ENCODE assay signal across 31 cellular contexts in genomic region chr7:122423591-122423990, GRCh38.
"Had no signal": no experiment of that assay in that cellular context is flagged by ENCODE, and none has a peak within 500 bp of the region (broad histone marks: within the 10 kb centered on the region; RNA-seq: fewer than 3 reads in every experiment).

No MANE protein-coding gene starts in this region.

- H3K9me3 ChIP-seq: ascending aorta, colonic mucosa, stomach, suprapubic skin, tibial artery had no signal

- H3K4me1 Mint-ChIP-seq: activated CD4-positive, alpha-beta T cell treated with anti-CD3 and anti-CD28 coated beads, Interleukin-2, amount 10 ng/mL, durations not matched to agents 24 days and 14 days; activated naive CD8-positive, alpha-beta T cell treated with anti-CD3 and anti-CD28 coated beads, Interleukin-2, amount 10 ng/mL, durations not matched to agents 7 days and 5 days; naive thymus-derived CD8-positive, alpha-beta T cell; stimulated activated naive B cell treated with anti-CD40 and anti-IgM and Interleukin-4, amounts not matched to agents 10 μg/mL and 1 μg/mL and 100 μg/mL, for 72 hours; T-helper 17 cell had no signal

- H3K4me3 ChIP-seq: ascending aorta, colonic mucosa, stomach, suprapubic skin, tibial artery had no signal

- H3K9me3 Mint-ChIP-seq: activated CD4-positive, alpha-beta T cell treated with anti-CD3 and anti-CD28 coated beads, Interleukin-2, amount 10 ng/mL, durations not matched to agents 24 days and 14 days; activated T-helper 1 cell treated with anti-CD3 and anti-CD28 coated beads, Interleukin-12 subunit alpha, Interleukin-12 subunit beta, Interleukin-2, Interleukin-4 antibody, amounts not matched to agents 30 ng/mL and 10 ng/mL and 1 ng/mL, durations not matched to agents 14 hours and 24 hours and 36 hours; stimulated activated naive B cell treated with anti-CD40 and anti-IgM and Interleukin-4, amounts not matched to agents 10 μg/mL and 1 μg/mL and 100 μg/mL, for 72 hours had no signal

- H3K27ac ChIP-seq: ascending aorta, brain microvascular endothelial cell, colonic mucosa, stomach, suprapubic skin, tibial artery, WERI-Rb-1 had no signal

- H3K36me3 ChIP-seq: ascending aorta, brain microvascular endothelial cell, colonic mucosa, stomach, suprapubic skin, tibial artery, WERI-Rb-1 had no signal

- H3K36me3 Mint-ChIP-seq: activated CD4-positive, alpha-beta memory T cell treated with anti-CD3 and anti-CD28 coated beads for 36 hours; activated naive CD8-positive, alpha-beta T cell treated with anti-CD3 and anti-CD28 coated beads, Interleukin-2, amount 10 ng/mL, durations not matched to agents 7 days and 5 days; naive thymus-derived CD8-positive, alpha-beta T cell; stimulated activated naive B cell treated with anti-CD40 and anti-IgM and Interleukin-4, amounts not matched to agents 10 μg/mL and 1 μg/mL and 100 μg/mL, for 72 hours had no signal

- H3K27me3 Mint-ChIP-seq: activated CD4-positive, alpha-beta memory T cell treated with anti-CD3 and anti-CD28 coated beads for 36 hours; activated CD4-positive, alpha-beta T cell treated with anti-CD3 and anti-CD28 coated beads, Interleukin-2, amount 10 ng/mL, durations not matched to agents 24 days and 14 days; activated naive CD8-positive, alpha-beta T cell treated with anti-CD3 and anti-CD28 coated beads, Interleukin-2, amount 10 ng/mL, durations not matched to agents 7 days and 5 days; naive thymus-derived CD8-positive, alpha-beta T cell; stimulated activated naive B cell treated with anti-CD40 and anti-IgM and Interleukin-4, amounts not matched to agents 10 μg/mL and 1 μg/mL and 100 μg/mL, for 72 hours; T-helper 17 cell had no signal

- FAIRE-seq: keratinocyte had no signal

- DNase-seq: activated CD4-positive, alpha-beta memory T cell treated with anti-CD3 and anti-CD28 coated beads for 36 hours; activated CD4-positive, alpha-beta T cell treated with anti-CD3 and anti-CD28 coated beads, Interleukin-2, amount 10 ng/mL, durations not matched to agents 24 days and 14 days; activated CD4-positive, CD25-positive, alpha-beta regulatory T cell treated with anti-CD3 and anti-CD28 coated beads, Interleukin-2, amount 50 U/mL, for 72 hours; activated CD8-positive, alpha-beta memory T cell treated with anti-CD3 and anti-CD28 coated beads, Interleukin-2, amount 50 U/mL, for 4 hours; activated effector memory CD4-positive, alpha-beta T cell treated with anti-CD3 and anti-CD28 coated beads, Interleukin-2, amount 50 U/mL, for 16 hours; activated naive CD4-positive, alpha-beta T cell treated with anti-CD3 and anti-CD28 coated beads for 36 hours; activated naive CD8-positive, alpha-beta T cell treated with anti-CD3 and anti-CD28 coated beads, Interleukin-2, amount 10 ng/mL, durations not matched to agents 7 days and 5 days; activated T-cell treated with anti-CD3 and anti-CD28 coated beads, Interleukin-2, amount 50 U/mL, for 1 hour; brain microvascular endothelial cell; central memory CD4-positive, alpha-beta T cell; colonic mucosa; effector memory CD4-positive, alpha-beta T cell; head of caudate nucleus; hippocampal formation; left cardiac atrium; left ventricle myocardium superior; midbrain; naive thymus-derived CD8-positive, alpha-beta T cell; right cardiac atrium; stimulated activated CD4-positive, alpha-beta T cell treated with anti-CD3 and anti-CD28 coated beads, Interleukin-15, amount 100 ng/mL, for 24 hours; stimulated activated CD4-positive, alpha-beta T cell treated with anti-CD3 and anti-CD28 coated beads, Interleukin-2, amount 100 ng/mL, for 24 hours; stimulated activated naive B cell treated with anti-CD40 and anti-IgM and Interleukin-4, amounts not matched to agents 10 μg/mL and 1 μg/mL and 100 μg/mL, for 72 hours; stomach; T-helper 17 cell; T1000; tibial artery; WERI-Rb-1 had no signal

- H3K27me3 ChIP-seq: ascending aorta, brain microvascular endothelial cell, colonic mucosa, stomach, suprapubic skin, tibial artery had no signal

- H3K4me3 Mint-ChIP-seq: activated CD4-positive, alpha-beta memory T cell treated with anti-CD3 and anti-CD28 coated beads for 36 hours; activated CD4-positive, alpha-beta T cell treated with anti-CD3 and anti-CD28 coated beads, Interleukin-2, amount 10 ng/mL, durations not matched to agents 24 days and 14 days; activated naive CD4-positive, alpha-beta T cell treated with anti-CD3 and anti-CD28 coated beads for 36 hours; activated naive CD8-positive, alpha-beta T cell treated with anti-CD3 and anti-CD28 coated beads, Interleukin-2, amount 10 ng/mL, durations not matched to agents 7 days and 5 days; activated T-helper 1 cell treated with anti-CD3 and anti-CD28 coated beads, Interleukin-12 subunit alpha, Interleukin-12 subunit beta, Interleukin-2, Interleukin-4 antibody, amounts not matched to agents 30 ng/mL and 10 ng/mL and 1 ng/mL, durations not matched to agents 14 hours and 24 hours and 36 hours; naive thymus-derived CD8-positive, alpha-beta T cell; stimulated activated naive B cell treated with anti-CD40 and anti-IgM and Interleukin-4, amounts not matched to agents 10 μg/mL and 1 μg/mL and 100 μg/mL, for 72 hours; T-helper 17 cell had no signal

- ATAC-seq: left cardiac atrium; left ventricle myocardium superior; naive thymus-derived CD8-positive, alpha-beta T cell; right cardiac atrium; stimulated activated naive B cell treated with anti-CD40 and anti-IgM and Interleukin-4, amounts not matched to agents 10 μg/mL and 1 μg/mL and 100 μg/mL, for 72 hours; T-helper 17 cell had no signal

- H3K4me1 ChIP-seq: ascending aorta, colonic mucosa, stomach, suprapubic skin, tibial artery had no signal

- H3K27ac Mint-ChIP-seq: activated CD4-positive, alpha-beta memory T cell treated with anti-CD3 and anti-CD28 coated beads for 36 hours; activated CD4-positive, alpha-beta T cell treated with anti-CD3 and anti-CD28 coated beads, Interleukin-2, amount 10 ng/mL, durations not matched to agents 24 days and 14 days; activated naive CD4-positive, alpha-beta T cell treated with anti-CD3 and anti-CD28 coated beads for 36 hours; activated naive CD8-positive, alpha-beta T cell treated with anti-CD3 and anti-CD28 coated beads, Interleukin-2, amount 10 ng/mL, durations not matched to agents 7 days and 5 days; activated T-helper 1 cell treated with anti-CD3 and anti-CD28 coated beads, Interleukin-12 subunit alpha, Interleukin-12 subunit beta, Interleukin-2, Interleukin-4 antibody, amounts not matched to agents 30 ng/mL and 10 ng/mL and 1 ng/mL, durations not matched to agents 14 hours and 24 hours and 36 hours; naive thymus-derived CD8-positive, alpha-beta T cell; stimulated activated naive B cell treated with anti-CD40 and anti-IgM and Interleukin-4, amounts not matched to agents 10 μg/mL and 1 μg/mL and 100 μg/mL, for 72 hours; T-helper 17 cell had no signal
